In the genomic region with DNA sequence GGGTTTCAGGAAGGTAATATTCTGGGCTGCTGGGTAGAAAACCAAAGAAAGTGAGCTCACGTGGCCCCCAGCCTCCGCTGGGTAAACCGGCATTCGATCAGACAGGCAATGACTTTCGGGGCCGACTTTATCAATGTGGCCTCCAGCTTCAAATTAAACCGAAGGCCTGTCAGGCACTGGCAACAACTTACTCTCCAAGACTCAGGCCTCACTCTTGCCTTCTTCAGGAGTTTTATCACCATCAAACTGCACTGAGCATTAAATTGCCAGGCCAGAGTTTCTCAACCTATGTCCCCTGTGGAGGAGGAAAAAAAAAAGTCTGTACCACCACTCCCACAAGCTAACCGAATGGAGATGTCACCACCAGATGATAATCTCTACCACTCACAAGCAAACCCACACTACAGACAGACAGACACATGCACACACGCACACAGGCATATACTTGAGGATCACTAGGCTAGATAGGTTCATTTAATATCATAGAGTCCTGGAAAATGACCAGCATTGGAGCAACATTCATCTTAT, we compare ENCODE assay signal across 8 cellular contexts. TPM values are rescaled to one million over a fixed set of nuclear protein-coding genes. Genes with fewer than 3 reads are reported as not detected.
DNase-seq lines count a peak whose midpoint lies in the region; ATAC-seq and TF ChIP-seq lines count a peak whose summit lies in the region.

No MANE protein-coding gene starts in this region.

- POLR2A ChIA-PET in naive thymus-derived CD8-positive, alpha-beta T cell (lab: Charles Lee), result no interaction called here

- in situ Hi-C loops in G401 (cut with HindIII; ENCODE audit: low sequenced_read_pairs), result no loop called here

- TF ChIP-seq CTCF in Calu3 (IDR thresholded peaks at IDR 0.05; ENCODE audit: unreplicated experiment) (no peak), NB4 (IDR thresholded peaks at IDR 0.05; ENCODE audit: low read depth, low read length) (no peak)

- H3K4me1 Mint-ChIP-seq in Calu3 (ENCODE audit: low read depth, unreplicated experiment), result peaks cover 53% of the 10 kb centered on the region
- peaks cover 7 to 39% (median 27%) of the 10 kb centered on the region in 4 donors for H3K4me1 Mint-ChIP-seq in naive thymus-derived CD8-positive, alpha-beta T cell

- TF ChIP-seq POLR2A in NB4 (IDR thresholded peaks at IDR 0.05; ENCODE audit: extremely low read depth, insufficient read length), result no peak

- H3K4me3 ChIP-seq in NB4 (ENCODE audit: low read depth, low read length), result peak overlapping the region; percentile 68

- H3K27ac Mint-ChIP-seq in Calu3 (ENCODE audit: unreplicated experiment), result peak overlapping the region; percentile 99
- peak overlapping the region in 8 of 10 donors; percentile 68 to 90 (median 82) for H3K27ac Mint-ChIP-seq in naive thymus-derived CD8-positive, alpha-beta T cell

- no peaks in the 10 kb centered on the region for H3K9me3 Mint-ChIP-seq in Calu3 (ENCODE audit: low read depth, unreplicated experiment)
- H3K9me3 Mint-ChIP-seq in naive thymus-derived CD8-positive, alpha-beta T cell, result no peaks in the 10 kb centered on the region

- intact Hi-C loops in Calu3 (cut with micrococcal nuclease; ENCODE audit: unreplicated experiment), result loop anchor here (1.0 to 5.0 kb wide), 5 partner anchors 24 to 315 kb away; a partner anchor contains a TSS

- no peak for DNase-seq in Calu3
- peak; percentile 87 for DNase-seq in NB4 (ENCODE audit: low read depth)
- DNase-seq in caudate nucleus (lab: John Stamatoyannopoulos, UW), result no peak
- peak in 1 of 10 donors; percentile 6 for DNase-seq in naive thymus-derived CD8-positive, alpha-beta T cell
- DNase-seq in G401 (ENCODE audit: low spot score), result no peak
- no peak for DNase-seq in H4 (ENCODE audit: low spot score)
- no peak for DNase-seq in cortex of kidney (lab: John Stamatoyannopoulos, UW)
- DNase-seq in 8988T, result no peak

- TSS peak; percentile 87 for BruUV-seq in Calu3 (replicated peaks; lab: Mats Ljungman, UMichigan)

- H3K27me3 Mint-ChIP-seq in Calu3 (ENCODE audit: unreplicated experiment), result no peaks in the 10 kb centered on the region
- H3K27me3 Mint-ChIP-seq in naive thymus-derived CD8-positive, alpha-beta T cell, result peaks cover 0 to 2% (median 0%) of the 10 kb centered on the region in 5 donors

- no peak for ATAC-seq in naive thymus-derived CD8-positive, alpha-beta T cell

- H3K27ac ChIP-seq in caudate nucleus (ENCODE audit: low read depth, low read length), result peak overlapping the region; percentile 72

- H3K36me3 Mint-ChIP-seq in Calu3 (ENCODE audit: insufficient read depth, unreplicated experiment), result peaks cover 34% of the 10 kb centered on the region
- H3K36me3 Mint-ChIP-seq in naive thymus-derived CD8-positive, alpha-beta T cell, result no peaks in the 10 kb centered on the region

- H3K4me3 Mint-ChIP-seq in Calu3 (ENCODE audit: low read depth, unreplicated experiment), result peak overlapping the region; percentile 86
- H3K4me3 Mint-ChIP-seq in naive thymus-derived CD8-positive, alpha-beta T cell, result peak overlapping the region; percentile 81 to 96 (median 92)

- CTCF ChIA-PET in Calu3 (lab: Charles Lee), result interaction anchor here (0.6 to 4.7 kb wide), 9 partner anchors 10 to 392 kb away, joined by 3 to 27 read pairs (median 5); no protein-coding TSS in a partner anchor

RNA-seq across cellular contexts. Expression of a gene that starts 1.1 kb away (rescaled TPM):
- total RNA-seq in Calu3 (2022), result 39.9 and 47.8 TPM in 2 replicates
- 1 to 10 TPM; 3.0 to 3.5 TPM for total RNA-seq in naive thymus-derived CD8-positive, alpha-beta T cell
- under 1 TPM; 0.14 to 0.60 (median 0.27) TPM for polyA plus RNA-seq in naive thymus-derived CD8-positive, alpha-beta T cell
- 1.2 and 1.9 TPM in 2 replicates for total RNA-seq in G401 (2014; rRNA removed; shearing (Covaris generic))
- total RNA-seq in H4 (2014; rRNA removed; shearing (Covaris generic)), result 12.3 and 13.0 TPM in 2 replicates
